In the genomic region with DNA sequence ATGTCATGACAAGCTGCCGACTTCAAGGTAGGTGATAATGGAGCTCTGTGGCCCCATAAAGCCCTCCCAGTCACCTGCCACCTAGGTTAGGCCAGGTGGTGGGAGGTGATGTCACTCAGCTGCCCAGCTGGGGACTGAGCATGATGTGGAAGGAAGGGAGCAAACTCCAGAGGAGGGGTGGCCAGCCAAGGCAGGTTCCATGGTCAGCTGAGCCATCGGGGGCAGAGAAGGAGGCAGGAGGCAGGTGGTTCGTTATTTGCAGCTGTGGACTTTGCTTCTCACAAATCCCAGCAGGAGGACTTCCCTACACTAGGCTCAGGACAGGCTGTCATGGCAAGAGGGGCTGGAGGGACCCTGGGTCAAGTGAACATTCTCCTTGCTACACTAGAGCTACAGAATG, we compare ENCODE assay signal across 16 cellular contexts. TPM values are rescaled to one million over a fixed set of nuclear protein-coding genes. Genes with fewer than 3 reads are reported as not detected.
A peak's percentile ranks its signal among the peaks of the same experiment; 100 is the strongest.
DNase-seq lines count a peak whose midpoint lies in the region; ATAC-seq and TF ChIP-seq lines count a peak whose summit lies in the region.
"Had no signal": no experiment of that assay in that cellular context is flagged by ENCODE, and none has a peak within 500 bp of the region (broad histone marks: within the 10 kb centered on the region; RNA-seq: fewer than 3 reads in every experiment).

No MANE protein-coding gene starts in this region.

- peak overlapping the region; percentile 42 for H3K27ac Mint-ChIP-seq in activated naive CD8-positive, alpha-beta T cell treated with anti-CD3 and anti-CD28 coated beads for 36 hours
- no peak overlapping the region for H3K27ac Mint-ChIP-seq in activated naive CD8-positive, alpha-beta T cell treated with anti-CD3 and anti-CD28 coated beads, Interleukin-2, amount 50 U/mL, for 24 hours
- H3K27ac Mint-ChIP-seq in type B pancreatic cell: peak overlapping the region; percentile 56

- H3K4me1 ChIP-seq in NT2/D1 (ENCODE audit: insufficient read depth, insufficient read length): peaks cover 14% of the 10 kb centered on the region

- H3K9ac ChIP-seq in NT2/D1 (ENCODE audit: insufficient read length, low read depth): peak overlapping the region; percentile 42
- H3K9ac ChIP-seq: SK-N-SH had no signal

- TF ChIP-seq POLR2A in erythroblast (IDR thresholded peaks at IDR 0.05; ENCODE audit: low read length): no peak

- no peak for TF ChIP-seq CTCF in type B pancreatic cell (conservative IDR thresholded peaks at IDR 0.05)

- H3K4me3 Mint-ChIP-seq in activated naive CD8-positive, alpha-beta T cell treated with anti-CD3 and anti-CD28 coated beads for 36 hours: no peak overlapping the region
- no peak overlapping the region for H3K4me3 Mint-ChIP-seq in activated naive CD8-positive, alpha-beta T cell treated with anti-CD3 and anti-CD28 coated beads, Interleukin-2, amount 50 U/mL, for 24 hours
- H3K4me3 Mint-ChIP-seq in type B pancreatic cell: peak overlapping the region; percentile 34

- peaks cover 14% of the 10 kb centered on the region for H3K4me1 Mint-ChIP-seq in activated naive CD8-positive, alpha-beta T cell treated with anti-CD3 and anti-CD28 coated beads for 36 hours
- peaks cover 9% of the 10 kb centered on the region for H3K4me1 Mint-ChIP-seq in activated naive CD8-positive, alpha-beta T cell treated with anti-CD3 and anti-CD28 coated beads, Interleukin-2, amount 50 U/mL, for 24 hours
- no peaks in the 10 kb centered on the region for H3K4me1 Mint-ChIP-seq in type B pancreatic cell (ENCODE audit: unreplicated experiment)

- H3K9me3 ChIP-seq in NT2/D1 (ENCODE audit: insufficient read depth, low read length) (no peaks in the 10 kb centered on the region), iPS-18c (ENCODE audit: control insufficient read depth, insufficient read depth, low read length) (peaks cover 13% of the 10 kb centered on the region)
- H3K9me3 ChIP-seq: SK-N-SH had no signal

- H3K27me3 ChIP-seq in NT2/D1 (ENCODE audit: insufficient read depth, insufficient read length): no peaks in the 10 kb centered on the region

- H3K36me3 Mint-ChIP-seq in activated naive CD8-positive, alpha-beta T cell treated with anti-CD3 and anti-CD28 coated beads for 36 hours: no peaks in the 10 kb centered on the region
- no peaks in the 10 kb centered on the region for H3K36me3 Mint-ChIP-seq in activated naive CD8-positive, alpha-beta T cell treated with anti-CD3 and anti-CD28 coated beads, Interleukin-2, amount 50 U/mL, for 24 hours (ENCODE audit: low read depth)
- H3K36me3 Mint-ChIP-seq in type B pancreatic cell: peaks cover 4% of the 10 kb centered on the region

- H3K36me3 ChIP-seq in NT2/D1 (ENCODE audit: insufficient read depth, insufficient read length, low read length): peaks cover 44% of the 10 kb centered on the region

- ATAC-seq in activated naive CD8-positive, alpha-beta T cell treated with anti-CD3 and anti-CD28 coated beads, Interleukin-2, amount 50 U/mL, for 24 hours: no peak
- ATAC-seq in GM21723 (IDR thresholded peaks at IDR 0.05; ENCODE audit: unreplicated experiment): no peak
- ATAC-seq: Panc1 had no signal

- no peak for DNase-seq in activated naive CD8-positive, alpha-beta T cell treated with anti-CD3 and anti-CD28 coated beads for 36 hours
- no peak for DNase-seq in activated naive CD8-positive, alpha-beta T cell treated with anti-CD3 and anti-CD28 coated beads, Interleukin-2, amount 50 U/mL, for 24 hours
- no peak for DNase-seq in NT2/D1 (ENCODE audit: low read depth, low spot score)
- DNase-seq in type B pancreatic cell (ENCODE audit: extremely low spot score, unreplicated experiment): no peak
- DNase-seq in NOMO-1 treated with dmso at 0.1 percent for 144 hours (lab: John Stamatoyannopoulos, UW; ENCODE audit: unreplicated experiment): no peak
- no peak for DNase-seq in erythroblast (lab: John Stamatoyannopoulos, UW)
- DNase-seq: EL, Kasumi-1, NCI-H1105, NCI-H187, NCI-H446 treated with DMSO at 0.1 percent for 48 hours, Right ventricle myocardium superior, SK-N-SH had no signal

- H3K9me3 Mint-ChIP-seq in activated naive CD8-positive, alpha-beta T cell treated with anti-CD3 and anti-CD28 coated beads for 36 hours: no peaks in the 10 kb centered on the region
- no peaks in the 10 kb centered on the region for H3K9me3 Mint-ChIP-seq in activated naive CD8-positive, alpha-beta T cell treated with anti-CD3 and anti-CD28 coated beads, Interleukin-2, amount 50 U/mL, for 24 hours
- no peaks in the 10 kb centered on the region for H3K9me3 Mint-ChIP-seq in type B pancreatic cell

- no peaks in the 10 kb centered on the region for H3K27me3 Mint-ChIP-seq in activated naive CD8-positive, alpha-beta T cell treated with anti-CD3 and anti-CD28 coated beads for 36 hours
- H3K27me3 Mint-ChIP-seq in activated naive CD8-positive, alpha-beta T cell treated with anti-CD3 and anti-CD28 coated beads, Interleukin-2, amount 50 U/mL, for 24 hours: no peaks in the 10 kb centered on the region
- H3K27me3 Mint-ChIP-seq in type B pancreatic cell: no peaks in the 10 kb centered on the region

- H3K4me3 ChIP-seq in NT2/D1 (ENCODE audit: insufficient read length, low read depth) (no peak overlapping the region), iPS-18c (ENCODE audit: insufficient read depth, low read depth, low read length) (peak overlapping the region; percentile 15; the same call in 1 of the 2 replicates)

RNA-seq across cellular contexts. Expression of a gene that starts 2.1 kb away (rescaled TPM):
- total RNA-seq in activated naive CD8-positive, alpha-beta T cell treated with anti-CD3 and anti-CD28 coated beads for 36 hours: 1 to 10 TPM; 3.7 to 4.3 TPM
- 25.3 and 48.6 TPM in 2 replicates for total RNA-seq in type B pancreatic cell (ENCODE audit: low replicate concordance)

RNA-seq across cellular contexts. Expression of a gene that starts 12.9 kb away (rescaled TPM):
- total RNA-seq in activated naive CD8-positive, alpha-beta T cell treated with anti-CD3 and anti-CD28 coated beads for 36 hours: 10 to 100 TPM; 10.1 to 11.9 TPM
- 10.0 and 29.7 TPM in 2 replicates for total RNA-seq in type B pancreatic cell (ENCODE audit: low replicate concordance)

RNA-seq across cellular contexts. Expression of a gene that starts 17.8 kb away (rescaled TPM):
- total RNA-seq in activated naive CD8-positive, alpha-beta T cell treated with anti-CD3 and anti-CD28 coated beads for 36 hours: 10 to 100 TPM; 21.0 to 23.3 TPM
- total RNA-seq in type B pancreatic cell (ENCODE audit: low replicate concordance): 29.6 and 53.9 TPM in 2 replicates

RNA-seq across cellular contexts. Expression of a gene that starts 18.8 kb away (rescaled TPM):
- total RNA-seq in activated naive CD8-positive, alpha-beta T cell treated with anti-CD3 and anti-CD28 coated beads for 36 hours: 10 to 100 TPM; 23.7 to 31.1 TPM
- total RNA-seq in type B pancreatic cell (ENCODE audit: low replicate concordance): 45.5 and 53.3 TPM in 2 replicates

RNA-seq across cellular contexts. Expression of a gene that starts 58.9 kb away (rescaled TPM):
- 10 to 100 TPM; 53.7 to 54.3 TPM for total RNA-seq in activated naive CD8-positive, alpha-beta T cell treated with anti-CD3 and anti-CD28 coated beads for 36 hours
- total RNA-seq in type B pancreatic cell (ENCODE audit: low replicate concordance): 43.3 and 54.7 TPM in 2 replicates
